30 cellular contexts compared by ENCODE assay signal in genomic region chr2:26363958-26364357, GRCh38. TPM values are rescaled to one million over a fixed set of nuclear protein-coding genes. Genes with fewer than 3 reads are reported as not detected.
"Had no signal": no experiment of that assay in that cellular context is flagged by ENCODE, and none has a peak within 500 bp of the region (broad histone marks: within the 10 kb centered on the region; RNA-seq: fewer than 3 reads in every experiment).

No MANE protein-coding gene starts in this region.

- H3K4me3 ChIP-seq: adrenal gland, body of pancreas, heart left ventricle had no signal

- H3K27ac ChIP-seq: adrenal gland, body of pancreas, heart left ventricle had no signal

- H3K27me3 Mint-ChIP-seq: activated CD4-positive, alpha-beta memory T cell treated with anti-CD3 and anti-CD28 coated beads, Interleukin-2, amount 10 ng/mL, durations not matched to agents 7 days and 5 days; activated CD4-positive, alpha-beta T cell treated with anti-CD3 and anti-CD28 coated beads, Interleukin-2, amount 10 ng/mL, durations not matched to agents 7 days and 5 days; activated naive CD4-positive, alpha-beta T cell treated with anti-CD3 and anti-CD28 coated beads, Interleukin-2, amount 50 U/mL, for 24 hours; activated naive CD8-positive, alpha-beta T cell treated with anti-CD3 and anti-CD28 coated beads for 36 hours; activated naive CD8-positive, alpha-beta T cell treated with anti-CD3 and anti-CD28 coated beads, Interleukin-2, amount 50 U/mL, for 24 hours; effector memory CD8-positive, alpha-beta T cell; T-helper 17 cell had no signal

- FAIRE-seq: colon, endometrium, frontal cortex had no signal

- H3K27ac Mint-ChIP-seq: activated CD4-positive, alpha-beta T cell treated with anti-CD3 and anti-CD28 coated beads, Interleukin-2, amount 10 ng/mL, durations not matched to agents 7 days and 5 days; activated naive CD4-positive, alpha-beta T cell treated with anti-CD3 and anti-CD28 coated beads for 36 hours; activated naive CD4-positive, alpha-beta T cell treated with anti-CD3 and anti-CD28 coated beads, Interleukin-2, amount 50 U/mL, for 24 hours; activated naive CD8-positive, alpha-beta T cell treated with anti-CD3 and anti-CD28 coated beads for 36 hours; activated naive CD8-positive, alpha-beta T cell treated with anti-CD3 and anti-CD28 coated beads, Interleukin-2, amount 50 U/mL, for 24 hours had no signal

- H3K9me3 ChIP-seq: adrenal gland, body of pancreas, heart left ventricle had no signal

- ATAC-seq: body of pancreas, heart left ventricle had no signal

- DNase-seq: activated CD4-positive, alpha-beta memory T cell treated with anti-CD3 and anti-CD28 coated beads, Interleukin-2, amount 10 ng/mL, durations not matched to agents 7 days and 5 days; activated CD4-positive, alpha-beta T cell treated with anti-CD3 and anti-CD28 coated beads for 1 hour; activated CD4-positive, alpha-beta T cell treated with anti-CD3 and anti-CD28 coated beads for 4 hours; activated CD4-positive, alpha-beta T cell treated with anti-CD3 and anti-CD28 coated beads, Interleukin-2, amount 10 ng/mL, durations not matched to agents 7 days and 5 days; activated CD4-positive, alpha-beta T cell treated with anti-CD3 and anti-CD28 coated beads, Interleukin-2, amount 50 U/mL, for 4 hours; activated effector memory CD4-positive, alpha-beta T cell treated with anti-CD3 and anti-CD28 coated beads, Interleukin-2, amount 50 U/mL, for 16 hours; activated naive CD4-positive, alpha-beta T cell treated with anti-CD3 and anti-CD28 coated beads for 36 hours; activated naive CD8-positive, alpha-beta T cell treated with anti-CD3 and anti-CD28 coated beads for 36 hours; activated naive CD8-positive, alpha-beta T cell treated with anti-CD3 and anti-CD28 coated beads, Interleukin-2, amount 50 U/mL, for 24 hours; activated T-cell treated with anti-CD3 and anti-CD28 coated beads, Interleukin-2, amount 50 U/mL, for 4 hours; adrenal gland; amygdala; aorta; body of pancreas; caudate nucleus; cortex of kidney; effector CD4-positive, alpha-beta T cell; effector memory CD8-positive, alpha-beta T cell; heart left ventricle; T-helper 17 cell; T1000 had no signal

- H3K4me3 Mint-ChIP-seq: activated CD4-positive, alpha-beta memory T cell treated with anti-CD3 and anti-CD28 coated beads, Interleukin-2, amount 10 ng/mL, durations not matched to agents 7 days and 5 days; activated CD4-positive, alpha-beta T cell treated with anti-CD3 and anti-CD28 coated beads, Interleukin-2, amount 10 ng/mL, durations not matched to agents 7 days and 5 days; activated naive CD4-positive, alpha-beta T cell treated with anti-CD3 and anti-CD28 coated beads for 36 hours; activated naive CD4-positive, alpha-beta T cell treated with anti-CD3 and anti-CD28 coated beads, Interleukin-2, amount 50 U/mL, for 24 hours; activated naive CD8-positive, alpha-beta T cell treated with anti-CD3 and anti-CD28 coated beads for 36 hours; activated naive CD8-positive, alpha-beta T cell treated with anti-CD3 and anti-CD28 coated beads, Interleukin-2, amount 50 U/mL, for 24 hours; activated T-cell treated with anti-CD3 and anti-CD28 coated beads, Interleukin-2, amount 50 U/mL, for 4 hours; T-helper 17 cell; T-helper 2 cell treated with Interferon-gamma antibody and Interleukin-4, amounts not matched to agents 5 μg/mL and 100 μg/mL, for 36 hours had no signal

- H3K9me3 Mint-ChIP-seq: activated CD4-positive, alpha-beta memory T cell treated with anti-CD3 and anti-CD28 coated beads, Interleukin-2, amount 10 ng/mL, durations not matched to agents 7 days and 5 days; activated CD4-positive, alpha-beta T cell treated with anti-CD3 and anti-CD28 coated beads, Interleukin-2, amount 10 ng/mL, durations not matched to agents 7 days and 5 days; activated naive CD4-positive, alpha-beta T cell treated with anti-CD3 and anti-CD28 coated beads for 36 hours; activated naive CD4-positive, alpha-beta T cell treated with anti-CD3 and anti-CD28 coated beads, Interleukin-2, amount 50 U/mL, for 24 hours; activated naive CD8-positive, alpha-beta T cell treated with anti-CD3 and anti-CD28 coated beads for 36 hours; activated naive CD8-positive, alpha-beta T cell treated with anti-CD3 and anti-CD28 coated beads, Interleukin-2, amount 50 U/mL, for 24 hours; activated T-cell treated with anti-CD3 and anti-CD28 coated beads, Interleukin-2, amount 50 U/mL, for 4 hours; activated T-helper 2 cell treated with anti-CD3 and anti-CD28 coated beads, Interferon-gamma antibody, Interleukin-2, Interleukin-4, amounts not matched to agents 10 μg/mL and 5 μg/mL and 100 μg/mL, durations not matched to agents 14 hours and 24 hours and 36 hours; effector memory CD8-positive, alpha-beta T cell; T-helper 2 cell treated with Interferon-gamma antibody and Interleukin-4, amounts not matched to agents 5 μg/mL and 100 μg/mL, for 36 hours had no signal

- H3K27me3 ChIP-seq: adrenal gland, body of pancreas, heart left ventricle had no signal

RNA-seq across cellular contexts. Expression of gene ADGRF3, which starts 17.4 kb away (rescaled TPM):
- total RNA-seq: body of pancreas, dermis blood vessel endothelial cell had no signal

RNA-seq across cellular contexts. Expression of gene DRC1, which starts 37.8 kb away (rescaled TPM):
- total RNA-seq: activated CD4-positive, alpha-beta memory T cell treated with anti-CD3 and anti-CD28 coated beads, Interleukin-2, amount 10 ng/mL, durations not matched to agents 7 days and 5 days; activated CD4-positive, alpha-beta T cell treated with anti-CD3 and anti-CD28 coated beads, Interleukin-2, amount 10 ng/mL, durations not matched to agents 7 days and 5 days; activated naive CD4-positive, alpha-beta T cell treated with anti-CD3 and anti-CD28 coated beads for 36 hours; activated naive CD8-positive, alpha-beta T cell treated with anti-CD3 and anti-CD28 coated beads for 36 hours; activated T-cell treated with anti-CD3 and anti-CD28 coated beads, Interleukin-2, amount 50 U/mL, for 4 hours; activated T-helper 2 cell treated with anti-CD3 and anti-CD28 coated beads, Interferon-gamma antibody, Interleukin-2, Interleukin-4, amounts not matched to agents 10 μg/mL and 5 μg/mL and 100 μg/mL, durations not matched to agents 14 hours and 24 hours and 36 hours; body of pancreas; epithelial cell of proximal tubule; esophagus mucosa; T-helper 17 cell had no signal
- polyA plus RNA-seq: aorta had no signal
